Comparison of ENCODE assay signal across 28 cellular contexts in the genomic region with DNA sequence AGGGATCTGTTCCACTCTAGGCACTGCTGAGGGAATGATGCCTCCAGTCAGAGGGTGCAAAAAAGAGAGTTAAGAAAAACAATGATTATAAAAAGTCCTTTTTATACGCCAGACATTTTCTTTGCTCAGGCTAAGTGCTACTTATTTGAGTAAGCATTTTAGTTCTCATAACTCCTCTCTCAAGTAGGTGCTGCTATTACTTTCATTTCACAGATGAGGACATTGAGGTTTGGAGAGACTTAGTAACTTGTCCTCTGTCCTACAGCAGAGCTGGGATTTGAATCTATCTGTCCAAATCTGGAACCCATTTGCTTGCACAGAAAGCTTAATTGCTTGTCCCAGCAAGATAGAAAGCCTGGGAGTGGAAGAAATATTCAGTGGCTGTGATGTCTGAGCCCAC. TPM values are rescaled to one million over a fixed set of nuclear protein-coding genes. Genes with fewer than 3 reads are reported as not detected.
DNase-seq lines count a peak whose midpoint lies in the region; ATAC-seq, FAIRE-seq and TF ChIP-seq lines count a peak whose summit lies in the region.
"Had no signal": no experiment of that assay in that cellular context is flagged by ENCODE, and none has a peak within 500 bp of the region (broad histone marks: within the 10 kb centered on the region; RNA-seq: fewer than 3 reads in every experiment).

No MANE protein-coding gene starts in this region.

- ATAC-seq in activated T-cell treated with anti-CD3 and anti-CD28 coated beads, Interleukin-2, amount 50 U/mL, for 72 hours (replicated peaks in 1 of 2): peak; percentile 74 to 77
- ATAC-seq in HG03175 (IDR thresholded peaks at IDR 0.05; ENCODE audit: unreplicated experiment) (peak; percentile 46), pancreas (no peak), HG02642 (IDR thresholded peaks at IDR 0.05; ENCODE audit: poor library complexity, unreplicated experiment) (no peak)
- ATAC-seq in activated naive CD8-positive, alpha-beta T cell treated with anti-CD3 and anti-CD28 coated beads, Interleukin-2, amount 10 ng/mL, durations not matched to agents 7 days and 5 days (ENCODE audit: low read depth): peak; percentile 21
- ATAC-seq: HepG2, mucosa of descending colon, Right ventricle myocardium inferior had no signal

- H3K27me3 ChIP-seq in pancreas: no peaks in the 10 kb centered on the region
- H3K27me3 ChIP-seq: BLaER1 treated with 17β-estradiol and CSF1 and Interleukin-3, amounts not matched to agents 10 nM and 100 nM had no signal

- peaks cover 32% of the 10 kb centered on the region for H3K4me1 Mint-ChIP-seq in activated T-cell treated with anti-CD3 and anti-CD28 coated beads, Interleukin-2, amount 50 U/mL, for 72 hours (ENCODE audit: low read depth)
- peaks cover 10% of the 10 kb centered on the region for H3K4me1 Mint-ChIP-seq in activated naive CD8-positive, alpha-beta T cell treated with anti-CD3 and anti-CD28 coated beads, Interleukin-2, amount 10 ng/mL, durations not matched to agents 7 days and 5 days
- H3K4me1 Mint-ChIP-seq in stimulated activated naive CD8-positive, alpha-beta T cell treated with anti-CD3 and anti-CD28 coated beads, Interleukin-15, Interleukin-2, amounts not matched to agents 100 ng/mL and 50 ng/mL, for 24 hours (ENCODE audit: low read depth): peaks cover 38% of the 10 kb centered on the region

- 76 to 91% methylated on average over 1 of the region's 1 CpG for WGBS in pancreas, 2 donors

- peaks cover 0 to 2% of the 10 kb centered on the region in 2 donors for H3K36me3 Mint-ChIP-seq in activated T-cell treated with anti-CD3 and anti-CD28 coated beads, Interleukin-2, amount 50 U/mL, for 72 hours (ENCODE audit: insufficient read depth in 2 of 2)
- H3K36me3 Mint-ChIP-seq in activated naive CD8-positive, alpha-beta T cell treated with anti-CD3 and anti-CD28 coated beads, Interleukin-2, amount 10 ng/mL, durations not matched to agents 7 days and 5 days: no peaks in the 10 kb centered on the region
- no peaks in the 10 kb centered on the region for H3K36me3 Mint-ChIP-seq in stimulated activated naive CD8-positive, alpha-beta T cell treated with anti-CD3 and anti-CD28 coated beads, Interleukin-15, Interleukin-2, amounts not matched to agents 100 ng/mL and 50 ng/mL, for 24 hours (ENCODE audit: low read depth)

- POLR2A ChIA-PET in activated naive CD8-positive, alpha-beta T cell treated with anti-CD3 and anti-CD28 coated beads, Interleukin-2, amount 10 ng/mL, durations not matched to agents 7 days and 5 days (lab: Charles Lee): interaction anchor here (0.5 kb wide), 1 partner anchor 368 kb away, joined by 3 read pairs; no protein-coding TSS in a partner anchor

- no peaks in the 10 kb centered on the region for H3K9me3 ChIP-seq in pancreas
- H3K9me3 ChIP-seq: mucosa of descending colon had no signal

- DNase-seq in activated T-cell treated with anti-CD3 and anti-CD28 coated beads, Interleukin-2, amount 50 U/mL, for 72 hours: no peak
- no peak for DNase-seq in activated T-cell treated with anti-CD3 and anti-CD28 coated beads, Interleukin-2, amount 50 U/mL, for 1 hour
- DNase-seq in activated naive CD8-positive, alpha-beta T cell treated with anti-CD3 and anti-CD28 coated beads, Interleukin-2, amount 10 ng/mL, durations not matched to agents 7 days and 5 days: no peak
- DNase-seq in pancreas (no peak), GM19238 (ENCODE audit: insufficient read length, low spot score) (no peak)
- DNase-seq: ACHN; activated CD4-positive, alpha-beta T cell treated with anti-CD3 and anti-CD28 coated beads for 1 hour; activated naive CD4-positive, alpha-beta T cell treated with anti-CD3 and anti-CD28 coated beads, Interleukin-2, amount 50 U/mL, for 16 hours; Calu3; cerebellar nuclear complex; foreskin melanocyte; HCEC 1CT; hippocampal formation; mucosa of descending colon; NCI-H1048; NCI-H2029; NCI-H345; OCI-M1 had no signal

- peak overlapping the region; percentile 45 for H3K27ac Mint-ChIP-seq in activated T-cell treated with anti-CD3 and anti-CD28 coated beads, Interleukin-2, amount 50 U/mL, for 72 hours
- H3K27ac Mint-ChIP-seq in activated naive CD8-positive, alpha-beta T cell treated with anti-CD3 and anti-CD28 coated beads, Interleukin-2, amount 10 ng/mL, durations not matched to agents 7 days and 5 days: no peak overlapping the region
- H3K27ac Mint-ChIP-seq in stimulated activated naive CD8-positive, alpha-beta T cell treated with anti-CD3 and anti-CD28 coated beads, Interleukin-15, Interleukin-2, amounts not matched to agents 100 ng/mL and 50 ng/mL, for 24 hours: peak overlapping the region; percentile 76

- TF ChIP-seq CTCF in pancreas (IDR thresholded peaks at IDR 0.05): no peak

- no peak for FAIRE-seq in pancreas (lab: Jason Lieb, UNC)
- FAIRE-seq: HepG2 had no signal

- no peak overlapping the region for H3K27ac ChIP-seq in pancreas
- H3K27ac ChIP-seq: BLaER1 treated with 17β-estradiol and CSF1 and Interleukin-3, amounts not matched to agents 10 nM and 100 nM; epithelial cell of prostate; HL-60 had no signal

- H3K36me3 ChIP-seq in pancreas: no peaks in the 10 kb centered on the region
- H3K36me3 ChIP-seq: BLaER1 treated with 17β-estradiol and CSF1 and Interleukin-3, amounts not matched to agents 10 nM and 100 nM had no signal

- intact Hi-C loops in pancreas (cut with DNase I): no loop called here

- no peaks in the 10 kb centered on the region for H3K27me3 Mint-ChIP-seq in activated T-cell treated with anti-CD3 and anti-CD28 coated beads, Interleukin-2, amount 50 U/mL, for 72 hours (ENCODE audit: low read depth)
- H3K27me3 Mint-ChIP-seq in activated naive CD8-positive, alpha-beta T cell treated with anti-CD3 and anti-CD28 coated beads, Interleukin-2, amount 10 ng/mL, durations not matched to agents 7 days and 5 days: peaks cover 4% of the 10 kb centered on the region
- H3K27me3 Mint-ChIP-seq in stimulated activated naive CD8-positive, alpha-beta T cell treated with anti-CD3 and anti-CD28 coated beads, Interleukin-15, Interleukin-2, amounts not matched to agents 100 ng/mL and 50 ng/mL, for 24 hours: no peaks in the 10 kb centered on the region

- H3K4me3 Mint-ChIP-seq in activated T-cell treated with anti-CD3 and anti-CD28 coated beads, Interleukin-2, amount 50 U/mL, for 72 hours: peak overlapping the region; percentile 55 to 57
- no peak overlapping the region for H3K4me3 Mint-ChIP-seq in activated naive CD8-positive, alpha-beta T cell treated with anti-CD3 and anti-CD28 coated beads, Interleukin-2, amount 10 ng/mL, durations not matched to agents 7 days and 5 days
- H3K4me3 Mint-ChIP-seq in stimulated activated naive CD8-positive, alpha-beta T cell treated with anti-CD3 and anti-CD28 coated beads, Interleukin-15, Interleukin-2, amounts not matched to agents 100 ng/mL and 50 ng/mL, for 24 hours: no peak overlapping the region

- H3K9me3 Mint-ChIP-seq in activated T-cell treated with anti-CD3 and anti-CD28 coated beads, Interleukin-2, amount 50 U/mL, for 72 hours: peaks cover 0 to 2% of the 10 kb centered on the region in 2 donors
- no peaks in the 10 kb centered on the region for H3K9me3 Mint-ChIP-seq in activated naive CD8-positive, alpha-beta T cell treated with anti-CD3 and anti-CD28 coated beads, Interleukin-2, amount 10 ng/mL, durations not matched to agents 7 days and 5 days
- H3K9me3 Mint-ChIP-seq in stimulated activated naive CD8-positive, alpha-beta T cell treated with anti-CD3 and anti-CD28 coated beads, Interleukin-15, Interleukin-2, amounts not matched to agents 100 ng/mL and 50 ng/mL, for 24 hours: no peaks in the 10 kb centered on the region

- H3K4me1 ChIP-seq in pancreas: no peaks in the 10 kb centered on the region

- no peak overlapping the region for H3K4me3 ChIP-seq in pancreas
- H3K4me3 ChIP-seq: BLaER1 treated with 17β-estradiol and CSF1 and Interleukin-3, amounts not matched to agents 10 nM and 100 nM; mucosa of descending colon; skin epidermis had no signal

RNA-seq across cellular contexts. Expression of a gene that starts 5.7 kb away (rescaled TPM):
- total RNA-seq in activated T-cell treated with anti-CD3 and anti-CD28 coated beads, Interleukin-2, amount 50 U/mL, for 72 hours: not detected
- total RNA-seq in activated naive CD8-positive, alpha-beta T cell treated with anti-CD3 and anti-CD28 coated beads, Interleukin-2, amount 10 ng/mL, durations not matched to agents 7 days and 5 days: not detected
- not detected for total RNA-seq in pancreas
- not detected for polyA plus RNA-seq in pancreas
- total RNA-seq: Daoy, HepG2, Right ventricle myocardium inferior had no signal
- polyA plus RNA-seq: HepG2 had no signal

Comparison
In these comparisons a context has a peak if more than half of its experiments do, and no peak if none do; other contexts are left out.
1. ATAC-seq: peak in activated T-cell treated with anti-CD3 and anti-CD28 coated beads, Interleukin-2, amount 50 U/mL, for 72 hours (2 of 2), HG03175 (single experiment) and activated naive CD8-positive, alpha-beta T cell treated with anti-CD3 and anti-CD28 coated beads, Interleukin-2, amount 10 ng/mL, durations not matched to agents 7 days and 5 days (single experiment); none in pancreas (0 of 4) and HG02642 (single experiment).
2. H3K4me3 Mint-ChIP-seq: peak in activated T-cell treated with anti-CD3 and anti-CD28 coated beads, Interleukin-2, amount 50 U/mL, for 72 hours (2 of 2); none in activated naive CD8-positive, alpha-beta T cell treated with anti-CD3 and anti-CD28 coated beads, Interleukin-2, amount 10 ng/mL, durations not matched to agents 7 days and 5 days (single experiment) and stimulated activated naive CD8-positive, alpha-beta T cell treated with anti-CD3 and anti-CD28 coated beads, Interleukin-15, Interleukin-2, amounts not matched to agents 100 ng/mL and 50 ng/mL, for 24 hours (single experiment).